ENCODE assay signal across 8 cellular contexts in the genomic region with DNA sequence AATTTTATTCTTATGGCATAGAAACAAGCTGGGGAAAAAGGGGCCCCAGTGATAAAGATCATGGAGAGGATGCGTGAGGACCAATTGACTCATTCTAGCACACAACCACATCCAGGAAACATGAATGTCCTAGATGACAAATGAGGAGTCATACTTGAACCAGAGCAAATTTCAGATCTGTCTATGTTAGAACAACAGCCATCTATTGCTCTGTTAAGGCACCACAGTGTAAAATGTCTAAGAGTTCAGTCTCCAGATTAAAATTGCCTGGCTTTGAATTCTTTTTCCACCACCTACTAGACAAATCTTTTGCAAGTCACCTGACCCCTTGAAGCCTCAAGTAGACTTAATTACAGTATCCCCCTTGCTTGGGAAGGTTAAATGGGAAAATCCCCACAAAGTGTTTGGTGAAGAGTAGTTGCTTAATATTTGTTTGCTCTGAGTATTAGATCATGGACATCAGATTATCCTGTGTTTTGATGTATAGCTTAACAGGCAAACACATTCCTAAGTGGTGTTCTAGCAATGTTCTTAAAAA.
DNase-seq lines count a peak whose midpoint lies in the region; ATAC-seq and TF ChIP-seq lines count a peak whose summit lies in the region.

No MANE protein-coding gene starts in this region.

- TF ChIP-seq CTCF in GM10248 (IDR thresholded peaks at IDR 0.05; ENCODE audit: control extremely low read depth, extremely low read depth, low read depth, missing control alignments) = no peak

- POLR2A ChIA-PET in GM10248 (lab: Yijun Ruan, JAX) = no interaction called here

- intact Hi-C loops in posterior vena cava (cut with DNase I) = no loop called here

- CTCF ChIA-PET in GM10248 (lab: Yijun Ruan, JAX) = no interaction called here

- ATAC-seq in GM18861 (IDR thresholded peaks at IDR 0.05; ENCODE audit: unreplicated experiment) (peak; percentile 85), HG02970 (IDR thresholded peaks at IDR 0.05; ENCODE audit: low FRiP score, unreplicated experiment) (peak; percentile 54)

- DNase-seq in T1000 (lab: John Stamatoyannopoulos, UW) (peak; percentile 18), glomerular visceral epithelial cell (ENCODE audit: extremely low spot score) (peak; percentile 70), posterior vena cava (ENCODE audit: low spot score) (no peak), GM10248 (ENCODE audit: extremely low spot score) (no peak), activated gamma-delta T cell treated with Interleukin-2 at 50 U/mL for 16 hours (no peak), NCI-H2081 (lab: John Stamatoyannopoulos, UW) (no peak)

Comparison
In these comparisons a context has a peak if more than half of its experiments do, and no peak if none do; other contexts are left out.
1. DNase-seq: peak in T1000 (single experiment) and glomerular visceral epithelial cell (single experiment); none in posterior vena cava (single experiment), GM10248 (single experiment), activated gamma-delta T cell treated with Interleukin-2 at 50 U/mL for 16 hours (single experiment) and NCI-H2081 (0 of 2).